Comparison of ENCODE assay signal across 11 cellular contexts in the genomic region with DNA sequence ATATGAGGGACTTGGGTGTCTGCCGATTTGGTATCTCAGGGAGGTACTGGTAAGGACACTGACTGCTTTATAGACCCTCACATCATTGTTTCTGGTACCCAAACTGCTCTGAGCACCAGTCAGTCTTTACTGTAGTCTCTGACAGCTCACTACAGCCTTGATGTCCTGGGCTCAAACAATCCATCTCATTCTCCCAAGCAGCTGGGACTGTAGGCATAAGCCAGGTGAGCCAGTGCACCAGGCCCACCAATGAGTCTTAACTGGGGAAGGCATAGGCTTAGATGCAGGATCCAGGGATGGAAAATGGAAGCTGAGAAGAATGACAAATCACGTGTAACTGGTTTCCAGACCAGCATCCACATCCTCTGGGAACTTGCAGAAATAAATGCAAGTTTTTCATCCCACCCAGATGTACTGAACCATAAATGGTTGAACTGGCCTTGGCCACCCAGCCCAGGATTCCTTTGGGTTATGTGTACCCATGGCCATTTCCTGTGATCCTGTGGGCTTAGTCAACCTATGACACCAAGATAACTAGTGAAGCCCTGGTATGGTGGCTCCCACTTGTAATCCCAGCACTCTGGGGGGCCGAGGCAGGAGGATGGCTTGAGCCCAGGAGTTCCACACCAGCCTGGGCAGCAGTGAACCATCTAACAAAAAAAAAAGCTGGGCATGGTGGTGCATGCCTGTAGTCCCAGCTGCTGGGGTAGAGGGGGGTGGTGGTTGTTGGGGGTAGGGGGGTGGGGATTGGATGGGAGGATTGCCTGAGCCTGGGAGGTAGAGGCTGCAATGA. TPM values are rescaled to one million over a fixed set of nuclear protein-coding genes. Genes with fewer than 3 reads are reported as not detected.
A peak's percentile ranks its signal among the peaks of the same experiment; 100 is the strongest.
DNase-seq lines count a peak whose midpoint lies in the region; ATAC-seq, FAIRE-seq and TF ChIP-seq lines count a peak whose summit lies in the region.
"Had no signal": no experiment of that assay in that cellular context is flagged by ENCODE, and none has a peak within 500 bp of the region (broad histone marks: within the 10 kb centered on the region; RNA-seq: fewer than 3 reads in every experiment).

No MANE protein-coding gene starts in this region.

- H3K36me3 ChIP-seq in breast epithelium (no peaks in the 10 kb centered on the region), Panc1 (ENCODE audit: control insufficient read depth, insufficient read depth, low read length) (peaks cover 26% of the 10 kb centered on the region), endocrine pancreas (ENCODE audit: control insufficient read depth, insufficient read depth, low read length) (no peaks in the 10 kb centered on the region), thoracic aorta (peaks cover 67% of the 10 kb centered on the region)

- H3K9me3 ChIP-seq in breast epithelium = no peaks in the 10 kb centered on the region
- no peaks in the 10 kb centered on the region for H3K9me3 ChIP-seq in Panc1 (ENCODE audit: control insufficient read depth, insufficient read depth, low read depth, low read length)
- H3K9me3 ChIP-seq in endocrine pancreas (ENCODE audit: control insufficient read depth, low read length) = no peaks in the 10 kb centered on the region
- no peaks in the 10 kb centered on the region for H3K9me3 ChIP-seq in thoracic aorta
- H3K9me3 ChIP-seq: right lobe of liver had no signal

- peak; percentile 65 for ATAC-seq in Panc1
- ATAC-seq in thoracic aorta (ENCODE audit: insufficient number of reproducible peaks, low FRiP score, low read depth) = no peak
- no peak for ATAC-seq in HG03025 (IDR thresholded peaks at IDR 0.05; ENCODE audit: low FRiP score, unreplicated experiment)
- ATAC-seq: right lobe of liver had no signal

- no peak for TF ChIP-seq POLR2A in breast epithelium (IDR thresholded peaks at IDR 0.05)

- no TSS peak for BruUV-seq in MCF 10A (replicated peaks; lab: Mats Ljungman, UMichigan)
- BruUV-seq in Panc1 (replicated peaks; lab: Mats Ljungman, UMichigan) = no TSS peak

- in situ Hi-C loops in Panc1 (cut with HindIII; ENCODE audit: low pct_unique_long_range_greater_than_20kb, low sequenced_read_pairs) = no loop called here

- peaks cover 35% of the 10 kb centered on the region for H3K4me1 Mint-ChIP-seq in MCF 10A (ENCODE audit: insufficient read depth, unreplicated experiment)

- peak overlapping the region; percentile 8 to 46 for H3K27ac ChIP-seq in breast epithelium
- peak overlapping the region; percentile 60 for H3K27ac ChIP-seq in Panc1 (ENCODE audit: low read length)
- H3K27ac ChIP-seq in thoracic aorta = peak overlapping the region; percentile 26 to 40
- H3K27ac ChIP-seq: right lobe of liver had no signal

- H3K9ac ChIP-seq in endocrine pancreas (ENCODE audit: control insufficient read depth, insufficient read depth, low read length) = peak overlapping the region; percentile 39

- H3K4me3 ChIP-seq in breast epithelium = no peak overlapping the region
- H3K4me3 ChIP-seq in Panc1 (ENCODE audit: low read depth in 2 of 2, low read length in 2 of 2) = no peak overlapping the region
- no peak overlapping the region for H3K4me3 ChIP-seq in endocrine pancreas (ENCODE audit: control insufficient read depth, insufficient read depth, low read length)
- no peak overlapping the region for H3K4me3 ChIP-seq in thoracic aorta
- H3K4me3 ChIP-seq: right lobe of liver had no signal

- peaks cover 71% of the 10 kb centered on the region for H3K36me3 Mint-ChIP-seq in MCF 10A (ENCODE audit: insufficient read depth, unreplicated experiment)

- H3K27me3 ChIP-seq in breast epithelium (no peaks in the 10 kb centered on the region), Panc1 (ENCODE audit: control insufficient read depth, insufficient read depth, low read length) (no peaks in the 10 kb centered on the region), endocrine pancreas (ENCODE audit: control insufficient read depth, insufficient read depth, low read length) (no peaks in the 10 kb centered on the region), thoracic aorta (replicated peaks; ENCODE audit: insufficient read depth) (no peaks in the 10 kb centered on the region)
- H3K27me3 ChIP-seq: right lobe of liver had no signal

- POLR2A ChIA-PET in MCF 10A (lab: Yijun Ruan, JAX) = interaction anchor here (0.9 to 13.6 kb wide), 9 partner anchors 12 to 150 kb away, joined by 3 to 477 read pairs (median 18); partner anchors contain the start of genes DHX16, FLOT1, MRPS18B and NRM
- POLR2A ChIA-PET in Panc1 (lab: Charles Lee) = interaction anchor here (0.6 kb wide), 1 partner anchor 47 kb away, joined by 3 read pairs; no protein-coding TSS in a partner anchor

- no peaks in the 10 kb centered on the region for H3K9me3 Mint-ChIP-seq in MCF 10A (ENCODE audit: unreplicated experiment)
- H3K9me3 Mint-ChIP-seq: dendritic cell treated with granulocyte-macrophage colony-stimulating factor and Interleukin-4, amounts not matched to agents 40 ng/mL and 50 ng/mL, for 4 days had no signal

- TF ChIP-seq CTCF in breast epithelium (IDR thresholded peaks at IDR 0.05) (no peak), MCF 10A (IDR thresholded peaks at IDR 0.05; ENCODE audit: unreplicated experiment) (no peak), Panc1 (IDR thresholded peaks at IDR 0.05) (no peak), thoracic aorta (IDR thresholded peaks at IDR 0.05) (no peak), D721Med (IDR thresholded peaks at IDR 0.05; ENCODE audit: insufficient read depth, missing control alignments) (no peak)

- CTCF ChIA-PET in MCF 10A (lab: Yijun Ruan, JAX) = interaction anchor here (0.6 to 20.7 kb wide), 4 partner anchors 11 to 364 kb away, joined by 3 to 537 read pairs (median 3); partner anchors contain the start of gene DHX16
- CTCF ChIA-PET in Panc1 (lab: Charles Lee) = interaction anchor here (0.5 to 1.7 kb wide), 3 partner anchors 46 to 96 kb away, joined by 3 to 4 read pairs (median 4); partner anchors contain the start of gene DHX16

- no peaks in the 10 kb centered on the region for H3K27me3 Mint-ChIP-seq in MCF 10A (ENCODE audit: insufficient read depth, unreplicated experiment)
- H3K27me3 Mint-ChIP-seq: dendritic cell treated with granulocyte-macrophage colony-stimulating factor and Interleukin-4, amounts not matched to agents 40 ng/mL and 50 ng/mL, for 4 days had no signal

- no peak overlapping the region for H3K27ac Mint-ChIP-seq in MCF 10A (ENCODE audit: low read depth, unreplicated experiment)

- no peak for FAIRE-seq in D721Med (lab: Jason Lieb, UNC)

- DNase-seq in breast epithelium (ENCODE audit: low spot score in 2 of 2) = no peak
- no peak for DNase-seq in MCF 10A (ENCODE audit: unreplicated experiment)
- no peak for DNase-seq in Panc1 (ENCODE audit: low read depth, low spot score)
- DNase-seq in thoracic aorta (ENCODE audit: low spot score) = no peak
- no peak for DNase-seq in D721Med (ENCODE audit: insufficient read length, low spot score)
- DNase-seq in NCI-H774 (lab: John Stamatoyannopoulos, UW) = no peak
- DNase-seq: NCI-H1048 had no signal

- intact Hi-C loops in breast epithelium (cut with DNase I; ENCODE audit: low total_unique reads) = loop anchor here (5.0 kb wide), 1 partner anchor 161 kb away; no protein-coding TSS in a partner anchor
- intact Hi-C loops in MCF 10A (cut with micrococcal nuclease) = no loop called here
- intact Hi-C loops in Panc1 (cut with micrococcal nuclease; ENCODE audit: unreplicated experiment) = loop anchor here (5.0 kb wide), 1 partner anchor 151 kb away; no protein-coding TSS in a partner anchor

- peaks cover 0 to 3% of the 10 kb centered on the region in 2 donors for H3K4me1 ChIP-seq in breast epithelium
- H3K4me1 ChIP-seq in Panc1 (ENCODE audit: control insufficient read depth, insufficient read depth, low read length) = peaks cover 29% of the 10 kb centered on the region
- H3K4me1 ChIP-seq in endocrine pancreas (ENCODE audit: control insufficient read depth, insufficient read depth, low read length) = peaks cover 5% of the 10 kb centered on the region
- peaks cover 12 to 60% of the 10 kb centered on the region in 2 donors for H3K4me1 ChIP-seq in thoracic aorta (ENCODE audit: control insufficient read depth in 1 of 2, low read depth in 2 of 2)

- H3K4me3 Mint-ChIP-seq in MCF 10A (ENCODE audit: unreplicated experiment) = no peak overlapping the region
- H3K4me3 Mint-ChIP-seq: dendritic cell treated with granulocyte-macrophage colony-stimulating factor and Interleukin-4, amounts not matched to agents 40 ng/mL and 50 ng/mL, for 4 days had no signal

RNA-seq across cellular contexts. Expression of gene TUBB, which starts 5.8 kb away (rescaled TPM):
- total RNA-seq in breast epithelium (100 to 1,000 TPM; 189 to 269 (median 212) TPM), MCF 10A (2022) (200 and 210 TPM in 2 replicates), Panc1 (2021; ENCODE audit: unreplicated experiment) (853 TPM), thoracic aorta (100 to 1,000 TPM; 172 to 243 TPM)
- 1,083 TPM for polyA plus RNA-seq in Panc1 (2012; ENCODE audit: insufficient read length)

RNA-seq across cellular contexts. Expression of gene MDC1, which starts 8.8 kb away (rescaled TPM):
- total RNA-seq in breast epithelium = 10 to 100 TPM in 2 of 3 donors, 1 to 10 TPM in 1; 8.5 to 14.9 (median 13.4) TPM
- total RNA-seq in MCF 10A (2022) = 50.6 and 54.5 TPM in 2 replicates
- total RNA-seq in Panc1 (2021; ENCODE audit: unreplicated experiment) = 68.6 TPM
- polyA plus RNA-seq in Panc1 (2012; ENCODE audit: insufficient read length) = 36.0 TPM
- 10 to 100 TPM; 16.6 to 22.6 TPM for total RNA-seq in thoracic aorta

RNA-seq across cellular contexts. Expression of gene FLOT1, which starts 16.6 kb away (rescaled TPM):
- 100 to 1,000 TPM in 2 of 3 donors, 10 to 100 TPM in 1; 80.5 to 171 (median 142) TPM for total RNA-seq in breast epithelium
- total RNA-seq in MCF 10A (2022) = 61.8 and 73.7 TPM in 2 replicates
- total RNA-seq in Panc1 (2021; ENCODE audit: unreplicated experiment) = 176 TPM
- 221 TPM for polyA plus RNA-seq in Panc1 (2012; ENCODE audit: insufficient read length)
- 100 to 1,000 TPM; 135 to 177 TPM for total RNA-seq in thoracic aorta

RNA-seq across cellular contexts. Expression of gene IER3, which starts 18.4 kb away (rescaled TPM):
- total RNA-seq in breast epithelium (10 to 100 TPM in 2 of 3 donors, 1 to 10 TPM in 1; 7.7 to 64.1 (median 20.0) TPM), MCF 10A (2022) (154 and 192 TPM in 2 replicates), Panc1 (2021; ENCODE audit: unreplicated experiment) (106 TPM), thoracic aorta (10 to 100 TPM; 43.5 to 43.8 TPM)
- 166 TPM for polyA plus RNA-seq in Panc1 (2012; ENCODE audit: insufficient read length)

RNA-seq across cellular contexts. Expression of gene NRM, which starts 35.1 kb away (rescaled TPM):
- 1 to 10 TPM; 1.8 to 4.0 (median 2.3) TPM for total RNA-seq in breast epithelium
- total RNA-seq in MCF 10A (2022) = 3.8 and 5.3 TPM in 2 replicates
- 21.9 TPM for total RNA-seq in Panc1 (2021; ENCODE audit: unreplicated experiment)
- polyA plus RNA-seq in Panc1 (2012; ENCODE audit: insufficient read length) = 26.9 TPM
- 10 to 100 TPM in 1 of 2 donors, 1 to 10 TPM in 1; 2.3 to 17.1 TPM for total RNA-seq in thoracic aorta
